1 cellular context compared by ENCODE assay signal in genomic region chr9:126773004-126773607, GRCh38.
TF ChIP-seq lines count a peak whose summit lies in the region.

No MANE protein-coding gene starts in this region.

TF ChIP-seq in GM23338, 12 proteins besides CTCF, POLR2A, EP300 and RAD21 (continued from another document):
- no peak for TF ChIP-seq ETS1 (IDR thresholded peaks at IDR 0.05)
- no peak for TF ChIP-seq EZH2 (IDR thresholded peaks at IDR 0.05; ENCODE audit: low read depth, unreplicated experiment)
